In genomic region chrX:94053575-94053974, GRCh38 we compare ENCODE assay signal across 37 cellular contexts.
A peak's percentile ranks its signal among the peaks of the same experiment; 100 is the strongest.
DNase-seq lines count a peak whose midpoint lies in the region; ATAC-seq, FAIRE-seq and TF ChIP-seq lines count a peak whose summit lies in the region.
"Had no signal": no experiment of that assay in that cellular context is flagged by ENCODE, and none has a peak within 500 bp of the region (broad histone marks: within the 10 kb centered on the region; RNA-seq: fewer than 3 reads in every experiment).

No MANE protein-coding gene starts in this region.

- H3K9me3 ChIP-seq in breast epithelium (no peaks in the 10 kb centered on the region), astrocyte (ENCODE audit: insufficient read depth, low read depth, low read length) (no peaks in the 10 kb centered on the region), hepatocyte (ENCODE audit: low read depth) (no peaks in the 10 kb centered on the region)
- H3K9me3 ChIP-seq: Caco-2, ovary, upper lobe of right lung had no signal

- DNase-seq in MCF 10A (ENCODE audit: unreplicated experiment) (peak; percentile 72), breast epithelium (ENCODE audit: low spot score in 2 of 2) (no peak), astrocyte (ENCODE audit: low read depth) (no peak), hepatocyte (ENCODE audit: low spot score) (peak; percentile 48), pons (ENCODE audit: low spot score) (no peak)
- DNase-seq in activated T-cell treated with anti-CD3 and anti-CD28 coated beads, Interleukin-2, amount 50 U/mL, for 1 hour = no peak
- no peak for DNase-seq in activated CD8-positive, alpha-beta memory T cell treated with anti-CD3 and anti-CD28 coated beads, Interleukin-2, amount 50 U/mL, for 48 hours
- DNase-seq: activated CD4-positive, alpha-beta T cell treated with anti-CD3 and anti-CD28 coated beads for 4 hours; activated effector memory CD4-positive, alpha-beta T cell treated with anti-CD3 and anti-CD28 coated beads, Interleukin-2, amount 50 U/mL, for 16 hours; activated T-cell treated with anti-CD3 and anti-CD28 coated beads for 4 hours; anterior cingulate cortex; Caco-2; DMS79 treated with DMSO at 0.1 percent for 48 hours; GDM1; hypothalamus; Kasumi-1; mesenchymal stem cell; NCI-H1436; NCI-H2107; NCI-H345; NCI-H69; ovary; retina; SIG-M5; stimulated activated naive B cell treated with anti-CD40 and anti-IgM and Interleukin-4, amounts not matched to agents 10 μg/mL and 1 μg/mL and 100 μg/mL, for 72 hours; upper lobe of right lung had no signal

- H4K20me1 ChIP-seq in astrocyte (ENCODE audit: insufficient read depth, low read length) = no peaks in the 10 kb centered on the region
- no peaks in the 10 kb centered on the region for H4K20me1 ChIP-seq in hepatocyte (ENCODE audit: insufficient read depth, poor library complexity, severe bottlenecking)

- no peak for TF ChIP-seq POLR2A in breast epithelium (IDR thresholded peaks at IDR 0.05)

- H3K4me3 ChIP-seq in breast epithelium (no peak overlapping the region), astrocyte (ENCODE audit: insufficient read depth, low read depth, low read length) (no peak overlapping the region), hepatocyte (no peak overlapping the region)
- H3K4me3 ChIP-seq: GM23338, ovary, skin epidermis, upper lobe of right lung had no signal

- intact Hi-C loops in MCF 10A (cut with micrococcal nuclease) = no loop called here
- intact Hi-C loops in breast epithelium (cut with DNase I; ENCODE audit: low total_unique reads) = no loop called here

- FAIRE-seq in astrocyte (lab: Jason Lieb, UNC) = peak; percentile 59

- H3K4me2 ChIP-seq in astrocyte (ENCODE audit: low read length) (no peak overlapping the region), hepatocyte (no peak overlapping the region)
- H3K4me2 ChIP-seq: GM23338 had no signal

- POLR2A ChIA-PET in MCF 10A (lab: Yijun Ruan, JAX) = no interaction called here

- no peaks in the 10 kb centered on the region for H3K9me3 Mint-ChIP-seq in MCF 10A (ENCODE audit: unreplicated experiment)
- H3K9me3 Mint-ChIP-seq in astrocyte (ENCODE audit: unreplicated experiment) = no peaks in the 10 kb centered on the region
- H3K9me3 Mint-ChIP-seq: CD14-positive monocyte; central memory CD8-positive, alpha-beta T cell; dendritic cell treated with granulocyte-macrophage colony-stimulating factor and Interleukin-4, amounts not matched to agents 40 ng/mL and 50 ng/mL, for 4 days; GM23338; neural crest cell; stimulated activated naive B cell treated with anti-CD40 and anti-IgM and Interleukin-4, amounts not matched to agents 10 μg/mL and 1 μg/mL and 100 μg/mL, for 72 hours had no signal

- H3K27ac ChIP-seq in breast epithelium (no peak overlapping the region), astrocyte (ENCODE audit: low read depth, low read length) (no peak overlapping the region), hepatocyte (peak overlapping the region; percentile 38)
- H3K27ac ChIP-seq: 22Rv1, ovary, skin epidermis, upper lobe of right lung had no signal

- no peaks in the 10 kb centered on the region for H3K9me2 ChIP-seq in hepatocyte (replicated peaks; ENCODE audit: insufficient read depth)

- H3K4me1 Mint-ChIP-seq in MCF 10A (ENCODE audit: insufficient read depth, unreplicated experiment) (peaks cover 6% of the 10 kb centered on the region), astrocyte (ENCODE audit: low read depth, unreplicated experiment) (no peaks in the 10 kb centered on the region)
- H3K4me1 Mint-ChIP-seq: CD14-positive monocyte; central memory CD8-positive, alpha-beta T cell; stimulated activated naive B cell treated with anti-CD40 and anti-IgM and Interleukin-4, amounts not matched to agents 10 μg/mL and 1 μg/mL and 100 μg/mL, for 72 hours had no signal

- H3K9ac ChIP-seq in astrocyte (ENCODE audit: low read length) = no peak overlapping the region

- WGBS in hepatocyte (ENCODE audit: low lambda C conversion rate, missing lambda C conversion rate) = 18% methylated on average over 2 of the region's 2 CpGs

- BruUV-seq in MCF 10A (replicated peaks; lab: Mats Ljungman, UMichigan) = no TSS peak

- H3K36me3 Mint-ChIP-seq in MCF 10A (ENCODE audit: insufficient read depth, unreplicated experiment) = no peaks in the 10 kb centered on the region
- H3K36me3 Mint-ChIP-seq in astrocyte (ENCODE audit: low read depth, unreplicated experiment) = no peaks in the 10 kb centered on the region
- H3K36me3 Mint-ChIP-seq: activated naive CD8-positive, alpha-beta T cell; CD14-positive monocyte; stimulated activated naive B cell treated with anti-CD40 and anti-IgM and Interleukin-4, amounts not matched to agents 10 μg/mL and 1 μg/mL and 100 μg/mL, for 72 hours had no signal

- ATAC-seq in esophagus mucosa = no peak
- ATAC-seq: GM23338; left lobe of liver; Panc1; stimulated activated naive B cell treated with anti-CD40 and anti-IgM and Interleukin-4, amounts not matched to agents 10 μg/mL and 1 μg/mL and 100 μg/mL, for 72 hours; upper lobe of right lung had no signal

- H3K27ac Mint-ChIP-seq in MCF 10A (ENCODE audit: low read depth, unreplicated experiment) (peak overlapping the region; percentile 69), astrocyte (ENCODE audit: unreplicated experiment) (no peak overlapping the region)
- H3K27ac Mint-ChIP-seq: activated naive CD8-positive, alpha-beta T cell; CD14-positive monocyte; dendritic cell treated with granulocyte-macrophage colony-stimulating factor and Interleukin-4, amounts not matched to agents 40 ng/mL and 50 ng/mL, for 4 days; stimulated activated naive B cell treated with anti-CD40 and anti-IgM and Interleukin-4, amounts not matched to agents 10 μg/mL and 1 μg/mL and 100 μg/mL, for 72 hours had no signal

- H3K4me3 Mint-ChIP-seq in MCF 10A (ENCODE audit: unreplicated experiment) = no peak overlapping the region
- no peak overlapping the region for H3K4me3 Mint-ChIP-seq in astrocyte (ENCODE audit: unreplicated experiment)
- H3K4me3 Mint-ChIP-seq: activated naive CD8-positive, alpha-beta T cell; CD14-positive monocyte; central memory CD8-positive, alpha-beta T cell; dendritic cell treated with granulocyte-macrophage colony-stimulating factor and Interleukin-4, amounts not matched to agents 40 ng/mL and 50 ng/mL, for 4 days; GM23338; neural crest cell; stimulated activated naive B cell treated with anti-CD40 and anti-IgM and Interleukin-4, amounts not matched to agents 10 μg/mL and 1 μg/mL and 100 μg/mL, for 72 hours had no signal

- CTCF ChIA-PET in MCF 10A (lab: Yijun Ruan, JAX) = no interaction called here

- H3K36me3 ChIP-seq in breast epithelium (no peaks in the 10 kb centered on the region), astrocyte (ENCODE audit: insufficient read depth, low read length) (no peaks in the 10 kb centered on the region), hepatocyte (replicated peaks; ENCODE audit: insufficient read depth, low read depth) (no peaks in the 10 kb centered on the region)
- H3K36me3 ChIP-seq: ovary, upper lobe of right lung had no signal

- no peak overlapping the region for H2AFZ ChIP-seq in astrocyte (ENCODE audit: low read depth, low read length)
- no peak overlapping the region for H2AFZ ChIP-seq in hepatocyte
- H2AFZ ChIP-seq: GM23338 had no signal

- no peak for TF ChIP-seq CTCF in MCF 10A (IDR thresholded peaks at IDR 0.05; ENCODE audit: unreplicated experiment)
- no peak for TF ChIP-seq CTCF in breast epithelium (IDR thresholded peaks at IDR 0.05)
- TF ChIP-seq CTCF in astrocyte (IDR thresholded peaks at IDR 0.05; ENCODE audit: insufficient read depth, low read depth, low read length) = no peak
- TF ChIP-seq CTCF in hepatocyte (IDR thresholded peaks at IDR 0.05; ENCODE audit: poor library complexity) = no peak

- no peaks in the 10 kb centered on the region for H3K4me1 ChIP-seq in breast epithelium
- H3K4me1 ChIP-seq in astrocyte (ENCODE audit: insufficient read depth, low read length) = no peaks in the 10 kb centered on the region
- peaks cover 10% of the 10 kb centered on the region for H3K4me1 ChIP-seq in hepatocyte (ENCODE audit: insufficient read depth)
- H3K4me1 ChIP-seq: Caco-2, upper lobe of right lung had no signal

- peaks cover 0 to 16% of the 10 kb centered on the region in 2 donors for H3K27me3 ChIP-seq in breast epithelium
- H3K27me3 ChIP-seq in astrocyte (ENCODE audit: insufficient read depth, low read length) = no peaks in the 10 kb centered on the region
- H3K27me3 ChIP-seq in hepatocyte = no peaks in the 10 kb centered on the region
- H3K27me3 ChIP-seq: ovary, upper lobe of right lung had no signal

- H3K27me3 Mint-ChIP-seq in MCF 10A (ENCODE audit: insufficient read depth, unreplicated experiment) = peaks cover 53% of the 10 kb centered on the region
- H3K27me3 Mint-ChIP-seq in astrocyte (ENCODE audit: low read depth, unreplicated experiment) = no peaks in the 10 kb centered on the region
- H3K27me3 Mint-ChIP-seq: activated naive CD8-positive, alpha-beta T cell; central memory CD8-positive, alpha-beta T cell; dendritic cell treated with granulocyte-macrophage colony-stimulating factor and Interleukin-4, amounts not matched to agents 40 ng/mL and 50 ng/mL, for 4 days; stimulated activated naive B cell treated with anti-CD40 and anti-IgM and Interleukin-4, amounts not matched to agents 10 μg/mL and 1 μg/mL and 100 μg/mL, for 72 hours had no signal

- no peaks in the 10 kb centered on the region for H3K79me2 ChIP-seq in astrocyte (ENCODE audit: insufficient read depth, low read length)
- H3K79me2 ChIP-seq in hepatocyte = no peaks in the 10 kb centered on the region

Comparison
In these comparisons a context has a peak if more than half of its experiments do, and no peak if none do; other contexts are left out.
1. DNase-seq: peak in MCF 10A (single experiment) and hepatocyte (single experiment); none in breast epithelium (0 of 2), astrocyte (single experiment), activated T-cell treated with anti-CD3 and anti-CD28 coated beads, Interleukin-2, amount 50 U/mL, for 1 hour (single experiment), pons (single experiment) and activated CD8-positive, alpha-beta memory T cell treated with anti-CD3 and anti-CD28 coated beads, Interleukin-2, amount 50 U/mL, for 48 hours (single experiment).